ENCODE assay signal across 9 cellular contexts in the genomic region with DNA sequence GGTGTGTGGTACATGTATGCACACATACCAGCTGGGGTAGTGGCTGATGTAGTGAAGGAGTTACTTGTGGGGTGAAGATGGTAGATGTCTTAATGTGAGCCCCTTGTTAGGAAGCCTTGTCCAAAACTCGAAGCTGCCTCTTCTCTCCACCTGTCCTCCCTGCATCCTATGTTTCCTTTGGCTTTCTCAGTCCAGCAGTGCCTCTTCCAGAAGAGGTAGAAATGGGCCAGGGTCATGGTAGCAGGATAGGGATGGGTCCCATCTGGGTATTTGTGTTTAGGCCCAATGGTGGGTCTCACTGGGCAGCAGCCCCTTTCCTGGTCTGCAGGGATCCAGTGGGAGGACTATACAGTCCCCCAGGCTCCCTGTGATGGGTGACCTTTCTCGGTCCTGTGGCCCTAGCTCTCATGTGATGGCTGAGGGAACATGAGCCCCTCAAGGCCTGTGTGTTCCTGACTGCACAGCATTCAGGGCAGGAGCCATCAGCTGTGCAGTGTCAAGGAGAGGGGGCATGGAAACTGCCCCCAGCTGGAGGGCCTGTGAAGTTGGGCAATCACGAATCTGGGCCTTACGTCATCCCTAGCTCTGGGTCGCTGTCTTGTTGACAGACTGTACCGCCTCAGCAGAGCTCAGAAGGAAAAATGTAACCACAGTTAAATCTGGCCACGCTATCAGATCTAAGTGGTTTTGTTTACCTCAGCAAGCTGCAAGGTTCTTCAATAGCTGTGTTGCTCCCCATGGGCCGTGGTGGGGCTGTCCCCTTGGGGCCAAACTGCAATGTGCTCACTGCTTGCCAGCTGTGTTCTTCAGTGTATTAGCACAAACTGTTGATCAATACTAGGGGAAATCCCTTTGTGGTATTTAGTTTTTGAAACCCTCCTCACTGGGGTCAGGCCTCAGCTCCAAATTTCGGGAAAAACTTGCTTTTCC.
DNase-seq lines count a peak whose midpoint lies in the region; ATAC-seq and TF ChIP-seq lines count a peak whose summit lies in the region.
"Had no signal": no experiment of that assay in that cellular context is flagged by ENCODE, and none has a peak within 500 bp of the region (broad histone marks: within the 10 kb centered on the region; RNA-seq: fewer than 3 reads in every experiment).

No MANE protein-coding gene starts in this region.

- intact Hi-C loops in PC-9 (cut with micrococcal nuclease; ENCODE audit: unreplicated experiment) = no loop called here

- H3K9me2 ChIP-seq in PC-9 (ENCODE audit: insufficient read depth) (no peaks in the 10 kb centered on the region), MM.1S (replicated peaks; ENCODE audit: insufficient read depth, low read length) (no peaks in the 10 kb centered on the region)

- no peak overlapping the region for H3K9ac ChIP-seq in DND-41 (ENCODE audit: low read depth, low read length)
- H3K9ac ChIP-seq in MM.1S (ENCODE audit: low read length) = no peak overlapping the region

- H3K36me3 ChIP-seq in DND-41 (ENCODE audit: insufficient read depth, low read length) = no peaks in the 10 kb centered on the region
- no peaks in the 10 kb centered on the region; the same call in 1 of the 2 replicates for H3K36me3 ChIP-seq in PC-9 (ENCODE audit: low read depth)
- no peaks in the 10 kb centered on the region for H3K36me3 ChIP-seq in MM.1S (replicated peaks; ENCODE audit: insufficient read depth, low read length)

- no peak overlapping the region for H3K27ac ChIP-seq in DND-41 (ENCODE audit: low read length)
- H3K27ac ChIP-seq in PC-9 = peak overlapping the region; percentile 18; the same call in 1 of the 2 replicates
- H3K27ac ChIP-seq in substantia nigra (ENCODE audit: low read depth, low read length, poor library complexity, severe bottlenecking) = no peak overlapping the region
- no peak overlapping the region for H3K27ac ChIP-seq in MM.1S (ENCODE audit: low read length)

- DNase-seq in DND-41 (peak; percentile 50), PC-9 (peak in 1 of 2 experiments; percentile 74), left lobe of liver (ENCODE audit: low spot score) (peak; percentile 89), substantia nigra (lab: John Stamatoyannopoulos, UW) (no peak), MM.1S (no peak), NCI-H1694 treated with DMSO at 0.1 percent for 48 hours (lab: John Stamatoyannopoulos, UW) (no peak)
- DNase-seq: stimulated activated CD4-positive, alpha-beta T cell treated with anti-CD3 and anti-CD28 coated beads, Interleukin-4, amount 100 ng/mL, for 4 hours had no signal

- no peaks in the 10 kb centered on the region for H4K20me1 ChIP-seq in DND-41 (ENCODE audit: insufficient read depth, low read length)
- H4K20me1 ChIP-seq in PC-9 (ENCODE audit: insufficient read depth) = no peaks in the 10 kb centered on the region
- H4K20me1 ChIP-seq in MM.1S (ENCODE audit: insufficient read depth, low read length) = no peaks in the 10 kb centered on the region

- H3K4me3 ChIP-seq in DND-41 (ENCODE audit: low read depth in 1 of 2, low read length in 2 of 2) = no peak overlapping the region
- H3K4me3 ChIP-seq in PC-9 = no peak overlapping the region
- no peak overlapping the region for H3K4me3 ChIP-seq in MM.1S (ENCODE audit: low read length)

- H2AFZ ChIP-seq in DND-41 (ENCODE audit: low read depth, low read length) (no peak overlapping the region), PC-9 (no peak overlapping the region), MM.1S (ENCODE audit: low read length) (no peak overlapping the region)

- H3K79me2 ChIP-seq in DND-41 (ENCODE audit: insufficient read depth, low read length) (no peaks in the 10 kb centered on the region), PC-9 (ENCODE audit: low read depth) (peaks cover 86% of the 10 kb centered on the region), MM.1S (ENCODE audit: low read length) (no peaks in the 10 kb centered on the region)

- CTCF ChIA-PET in PC-9 (lab: Charles Lee) = no interaction called here

- peak; percentile 95 for ATAC-seq in DND-41 (ENCODE audit: insufficient read depth, low read depth)
- ATAC-seq in GM21786 (IDR thresholded peaks at IDR 0.05; ENCODE audit: unreplicated experiment) = peak; percentile 72
- peak; percentile 91 for ATAC-seq in left lobe of liver
- ATAC-seq in HG02885 (IDR thresholded peaks at IDR 0.05; ENCODE audit: poor library complexity, unreplicated experiment) = no peak

- no peaks in the 10 kb centered on the region for H3K9me3 ChIP-seq in DND-41 (ENCODE audit: insufficient read depth, low read length, severe bottlenecking)
- H3K9me3 ChIP-seq in PC-9 (ENCODE audit: insufficient read depth, low read depth) = peaks cover 6% of the 10 kb centered on the region; the same call in 1 of the 2 replicates
- no peaks in the 10 kb centered on the region for H3K9me3 ChIP-seq in MM.1S (replicated peaks; ENCODE audit: insufficient read depth, low read length)

- H3F3A ChIP-seq in PC-9 (ENCODE audit: insufficient read depth, low read depth) (peaks cover 24% of the 10 kb centered on the region; the same call in 1 of the 2 replicates), MM.1S (ENCODE audit: insufficient read depth, low read length) (no peaks in the 10 kb centered on the region)

- H3K27me3 ChIP-seq in DND-41 (ENCODE audit: insufficient read depth, low read length, poor library complexity) (peaks cover 3% of the 10 kb centered on the region), PC-9 (ENCODE audit: insufficient read depth, low read depth) (no peaks in the 10 kb centered on the region), MM.1S (replicated peaks; ENCODE audit: insufficient read depth, low read length) (no peaks in the 10 kb centered on the region)

- BruUV-seq in PC-9 (replicated peaks; lab: Mats Ljungman, UMichigan) = no TSS peak

- POLR2A ChIA-PET in PC-9 (lab: Charles Lee; ENCODE audit: unreplicated experiment) = no interaction called here

- TF ChIP-seq CTCF in DND-41 (IDR thresholded peaks at IDR 0.05; ENCODE audit: borderline replicate concordance, extremely low read depth, low read length, poor library complexity, severe bottlenecking) = no peak
- no peak for TF ChIP-seq CTCF in PC-9 (conservative IDR thresholded peaks at IDR 0.05)
- no peak for TF ChIP-seq CTCF in MM.1S (IDR thresholded peaks at IDR 0.05; ENCODE audit: low read length)

- H3K4me1 ChIP-seq in DND-41 (ENCODE audit: insufficient read depth, low read length) (no peaks in the 10 kb centered on the region), PC-9 (replicated peaks; ENCODE audit: insufficient read depth) (peaks cover 35% of the 10 kb centered on the region), MM.1S (ENCODE audit: low read length) (no peaks in the 10 kb centered on the region)

- H3K4me2 ChIP-seq in DND-41 (ENCODE audit: insufficient read depth, low read length) = no peak overlapping the region
- peak overlapping the region; percentile 21; the same call in 1 of the 2 replicates for H3K4me2 ChIP-seq in PC-9
- no peak overlapping the region for H3K4me2 ChIP-seq in MM.1S (ENCODE audit: low read depth, low read length)

Comparison
In these comparisons a context has a peak if more than half of its experiments do, and no peak if none do; other contexts are left out.
1. DNase-seq: peak in DND-41 (single experiment) and left lobe of liver (single experiment); none in substantia nigra (0 of 49), MM.1S (single experiment) and NCI-H1694 treated with DMSO at 0.1 percent for 48 hours (single experiment).